Comparison of ENCODE assay signal across 21 cellular contexts in the genomic region with DNA sequence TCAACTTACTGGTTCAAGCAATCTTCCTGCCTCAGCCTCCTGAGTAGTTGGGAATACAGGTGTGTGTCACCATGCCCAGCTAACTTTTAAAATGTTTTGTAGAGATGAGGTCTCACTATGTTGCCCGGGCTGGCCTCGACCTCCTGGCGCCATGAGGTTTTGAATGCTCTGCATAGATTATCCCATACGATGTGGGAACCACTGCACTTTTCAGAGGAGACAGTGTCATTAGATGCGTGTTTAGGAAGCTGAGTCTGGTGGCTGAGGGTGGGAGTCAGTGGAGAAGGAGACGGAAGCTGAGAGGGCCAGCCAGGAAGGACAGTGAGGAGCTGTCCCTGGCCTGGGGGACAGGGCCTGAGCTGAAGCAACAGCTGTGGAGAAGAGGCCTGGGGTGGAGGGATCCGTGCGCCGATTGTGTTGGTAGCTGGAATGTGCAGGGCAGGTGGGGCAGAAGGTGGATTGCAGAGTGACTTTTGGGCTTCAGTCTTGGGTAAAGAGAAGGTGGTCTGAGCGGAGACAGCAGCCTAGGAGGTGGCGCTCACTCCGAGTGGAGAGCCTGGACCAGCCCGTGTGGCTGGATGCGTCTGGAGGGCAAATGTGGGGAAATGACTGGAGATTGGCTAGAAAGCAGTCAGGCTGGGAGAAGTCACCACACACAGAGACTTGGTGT.
DNase-seq lines count a peak whose midpoint lies in the region; ATAC-seq, FAIRE-seq and TF ChIP-seq lines count a peak whose summit lies in the region.
"Had no signal": no experiment of that assay in that cellular context is flagged by ENCODE, and none has a peak within 500 bp of the region (broad histone marks: within the 10 kb centered on the region; RNA-seq: fewer than 3 reads in every experiment).

No MANE protein-coding gene starts in this region.

- peaks cover 57% of the 10 kb centered on the region for H3K4me1 Mint-ChIP-seq in T-helper 17 cell
- H3K4me1 Mint-ChIP-seq in endodermal cell, result peaks cover 29% of the 10 kb centered on the region
- H3K4me1 Mint-ChIP-seq: CD14-positive monocyte had no signal

- TF ChIP-seq POLR2A in GM12892 (IDR thresholded peaks at IDR 0.05; ENCODE audit: low read depth, low read length), result no peak

- H3K27ac Mint-ChIP-seq in T-helper 17 cell (peak overlapping the region; percentile 99), endodermal cell (peak overlapping the region; percentile 46)

- peaks cover 16% of the 10 kb centered on the region for H3K9me3 ChIP-seq in BLaER1
- H3K9me3 ChIP-seq in T-helper 17 cell (ENCODE audit: control insufficient read depth, low read length, poor library complexity, severe bottlenecking), result no peaks in the 10 kb centered on the region
- peaks cover 8% of the 10 kb centered on the region for H3K9me3 ChIP-seq in endodermal cell (ENCODE audit: control insufficient read depth, low read length)
- H3K9me3 ChIP-seq: MG63 had no signal

- DNase-seq in T-helper 17 cell (no peak), endodermal cell (no peak), posterior vena cava (ENCODE audit: low spot score) (peak; percentile 62), GM12892 (ENCODE audit: insufficient read length) (no peak), D341Med (ENCODE audit: low spot score) (no peak), DMS 273 treated with DMSO at 0.1 percent for 48 hours (lab: John Stamatoyannopoulos, UW) (no peak)
- DNase-seq: AML-193, DND-41, MG63, NCI-H1417, NCI-H1694 treated with DMSO at 0.1 percent for 48 hours, NCI-H2081 treated with DMSO at 0.1 percent for 48 hours, NCI-H2171 treated with DMSO at 0.1 percent for 48 hours, NCI-H524 treated with DMSO at 0.1 percent for 48 hours, NCI-H82, SIG-M5 had no signal

- H3K27ac ChIP-seq in BLaER1, result peak overlapping the region; percentile 52; the same call in 1 of the 2 replicates
- no peak overlapping the region for H3K27ac ChIP-seq in endodermal cell (ENCODE audit: low read depth, low read length)

- H3K27me3 Mint-ChIP-seq in T-helper 17 cell (peaks cover 4% of the 10 kb centered on the region), endodermal cell (ENCODE audit: insufficient read depth) (no peaks in the 10 kb centered on the region)

- no peak overlapping the region for H3K4me3 ChIP-seq in BLaER1
- no peak overlapping the region for H3K4me3 ChIP-seq in endodermal cell (ENCODE audit: low read length)
- H3K4me3 ChIP-seq: GM12878, MG63 had no signal

- H3K36me3 ChIP-seq in BLaER1, result peaks cover 96% of the 10 kb centered on the region
- H3K36me3 ChIP-seq in endodermal cell (ENCODE audit: control insufficient read depth, insufficient read depth, low read length), result no peaks in the 10 kb centered on the region
- H3K36me3 ChIP-seq: MG63 had no signal

- H3K9ac ChIP-seq in BLaER1 (no peak overlapping the region; the same call in 1 of the 2 replicates), endodermal cell (ENCODE audit: extremely low read depth, low read length, poor library complexity, severe bottlenecking) (no peak overlapping the region)

- peaks cover 55% of the 10 kb centered on the region for H4K20me1 ChIP-seq in BLaER1

- ATAC-seq in T-helper 17 cell, result no peak
- ATAC-seq: GM12878, Panc1 had no signal

- WGBS in endodermal cell (ENCODE audit: insufficient coverage in 1 of 2, insufficient read length in 1 of 2), 2 experiments, result 89 to 91% methylated on average over 12 to 14 of the region's 14 CpGs

- intact Hi-C loops in posterior vena cava (cut with DNase I), result loop anchor here in 1 of 2 donors (10.0 kb wide), 1 partner anchor 52 kb away; no protein-coding TSS in a partner anchor

- H3K4me2 ChIP-seq in BLaER1, result no peak overlapping the region; the same call in 1 of the 2 replicates

- no peak for TF ChIP-seq CTCF in endodermal cell (conservative IDR thresholded peaks at IDR 0.05)

- peaks cover 89% of the 10 kb centered on the region for H3K4me1 ChIP-seq in BLaER1
- H3K4me1 ChIP-seq in endodermal cell (ENCODE audit: control insufficient read depth, insufficient read depth, low read length), result peaks cover 5% of the 10 kb centered on the region

- FAIRE-seq in GM12892 (lab: Jason Lieb, UNC), result no peak
- FAIRE-seq: GM12878, H1 had no signal

- H3K27me3 ChIP-seq in BLaER1 (no peaks in the 10 kb centered on the region), endodermal cell (ENCODE audit: control insufficient read depth, insufficient read depth, low read length, poor library complexity, severe bottlenecking) (no peaks in the 10 kb centered on the region)
- H3K27me3 ChIP-seq: MG63 had no signal

- H3K36me3 Mint-ChIP-seq in T-helper 17 cell (ENCODE audit: low read depth) (peaks cover 4% of the 10 kb centered on the region), endodermal cell (ENCODE audit: low read depth) (peaks cover 17% of the 10 kb centered on the region)

- H3K4me3 Mint-ChIP-seq in T-helper 17 cell (no peak overlapping the region), endodermal cell (no peak overlapping the region)
- H3K4me3 Mint-ChIP-seq: CD14-positive monocyte had no signal

- H3K9me3 Mint-ChIP-seq in endodermal cell, result peaks cover 11% of the 10 kb centered on the region
